Comparison of ENCODE assay signal across 9 cellular contexts in genomic region chr5:141821430-141821925, GRCh38. TPM values are rescaled to one million over a fixed set of nuclear protein-coding genes. Genes with fewer than 3 reads are reported as not detected.
A peak's percentile ranks its signal among the peaks of the same experiment; 100 is the strongest.
DNase-seq lines count a peak whose midpoint lies in the region; ATAC-seq and TF ChIP-seq lines count a peak whose summit lies in the region.
"Had no signal": no experiment of that assay in that cellular context is flagged by ENCODE, and none has a peak within 500 bp of the region (broad histone marks: within the 10 kb centered on the region; RNA-seq: fewer than 3 reads in every experiment).

No MANE protein-coding gene starts in this region.

- H3K9me3 Mint-ChIP-seq in HFFc6: no peaks in the 10 kb centered on the region
- H3K9me3 Mint-ChIP-seq: nephron had no signal

- H3K27me3 Mint-ChIP-seq in HFFc6 (ENCODE audit: insufficient read depth): peaks cover 35% of the 10 kb centered on the region

- H3K36me3 Mint-ChIP-seq in HFFc6 (ENCODE audit: low read depth): no peaks in the 10 kb centered on the region

- H3K4me3 Mint-ChIP-seq in HFFc6: no peak overlapping the region
- H3K4me3 Mint-ChIP-seq: nephron had no signal

- peak overlapping the region; percentile 66 for H3K27ac ChIP-seq in 22Rv1

- peak; percentile 84 for DNase-seq in HFFc6
- peak; percentile 81 for DNase-seq in astrocyte of the hippocampus (ENCODE audit: low read depth, low spot score)
- DNase-seq in iris pigment epithelial cell (ENCODE audit: low read depth): peak; percentile 82
- DNase-seq in HuH-7 (ENCODE audit: low spot score): no peak
- DNase-seq in NK-92 treated with Interleukin-12 subunit alpha and Interleukin-12 subunit beta, amount 100 ng/mL, for 24 hours (lab: John Stamatoyannopoulos, UW): no peak

- no peak for TF ChIP-seq CTCF in 22Rv1 (IDR thresholded peaks at IDR 0.05)
- TF ChIP-seq CTCF in HFFc6 (IDR thresholded peaks at IDR 0.05): no peak

- H3K27ac Mint-ChIP-seq in HFFc6: peak overlapping the region; percentile 49

- ATAC-seq in GM21423 (IDR thresholded peaks at IDR 0.05; ENCODE audit: unreplicated experiment): no peak
- no peak for ATAC-seq in HG02973 (IDR thresholded peaks at IDR 0.05; ENCODE audit: unreplicated experiment)

- peaks cover 13% of the 10 kb centered on the region for H3K4me1 Mint-ChIP-seq in HFFc6 (ENCODE audit: low read depth)

RNA-seq across cellular contexts. Expression of gene PCDH1, which starts 56.7 kb away (rescaled TPM):
- under 1 TPM in 5 of 6 experiments, not detected in 1; 0.07 to 0.18 (median 0.07) TPM for total RNA-seq in HFFc6 (2021; fragmentation: NEBNext Ultra II Directional; extraction: Animal tissue kit (Norgen Biotek cat#: 25700))

Comparison
In these comparisons a context has a peak if more than half of its experiments do, and no peak if none do; other contexts are left out.
1. DNase-seq: peak in HFFc6 (single experiment), astrocyte of the hippocampus (single experiment) and iris pigment epithelial cell (single experiment); none in HuH-7 (single experiment) and NK-92 treated with Interleukin-12 subunit alpha and Interleukin-12 subunit beta, amount 100 ng/mL, for 24 hours (single experiment).